In the genomic region with DNA sequence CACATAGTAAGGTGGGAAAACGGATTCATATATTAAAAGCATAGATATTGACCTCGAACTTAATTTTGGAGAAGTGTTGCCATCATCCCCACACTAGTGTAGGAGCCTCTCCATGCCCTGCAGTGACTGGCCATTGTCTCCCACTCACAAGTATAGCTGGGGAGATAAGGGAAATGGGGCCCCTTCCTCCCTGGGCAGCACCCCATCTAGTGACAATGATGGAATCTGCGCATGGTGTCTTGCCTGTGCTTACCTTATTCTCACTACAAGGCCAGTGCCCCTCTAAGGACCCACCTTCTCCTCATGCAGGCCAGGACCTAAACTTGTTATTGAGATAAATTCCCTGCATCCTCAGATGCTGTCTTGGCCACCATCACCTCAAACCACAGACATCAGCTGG, we compare ENCODE assay signal across 25 cellular contexts.
"Had no signal": no experiment of that assay in that cellular context is flagged by ENCODE, and none has a peak within 500 bp of the region (broad histone marks: within the 10 kb centered on the region; RNA-seq: fewer than 3 reads in every experiment).

No MANE protein-coding gene starts in this region.

- H3K27me3 Mint-ChIP-seq: stimulated activated naive B cell treated with anti-CD40 and anti-IgM and Interleukin-4, amounts not matched to agents 10 μg/mL and 1 μg/mL and 100 μg/mL, for 72 hours had no signal

- H3K9me3 Mint-ChIP-seq: activated naive CD8-positive, alpha-beta T cell treated with anti-CD3 and anti-CD28 coated beads for 36 hours; activated T-cell treated with anti-CD3 and anti-CD28 coated beads, Interleukin-2, amount 50 U/mL, for 72 hours had no signal

- H3K4me3 Mint-ChIP-seq: activated naive CD8-positive, alpha-beta T cell treated with anti-CD3 and anti-CD28 coated beads for 36 hours; activated T-cell treated with anti-CD3 and anti-CD28 coated beads, Interleukin-2, amount 50 U/mL, for 72 hours; nephron; stimulated activated naive B cell treated with anti-CD40 and anti-IgM and Interleukin-4, amounts not matched to agents 10 μg/mL and 1 μg/mL and 100 μg/mL, for 72 hours had no signal

- H3K36me3 ChIP-seq: adrenal gland, brain microvascular endothelial cell, gastrocnemius medialis, stomach, tibial artery, upper lobe of right lung had no signal

- H3K4me1 Mint-ChIP-seq: activated naive CD8-positive, alpha-beta T cell treated with anti-CD3 and anti-CD28 coated beads for 36 hours; nephron; stimulated activated naive B cell treated with anti-CD40 and anti-IgM and Interleukin-4, amounts not matched to agents 10 μg/mL and 1 μg/mL and 100 μg/mL, for 72 hours had no signal

- H3K36me3 Mint-ChIP-seq: activated naive CD8-positive, alpha-beta T cell treated with anti-CD3 and anti-CD28 coated beads for 36 hours had no signal

- ATAC-seq: activated T-cell treated with anti-CD3 and anti-CD28 coated beads, Interleukin-2, amount 50 U/mL, for 72 hours; gastrocnemius medialis; left ventricle myocardium superior; right cardiac atrium; stimulated activated naive B cell treated with anti-CD40 and anti-IgM and Interleukin-4, amounts not matched to agents 10 μg/mL and 1 μg/mL and 100 μg/mL, for 72 hours; upper lobe of right lung had no signal

- H3K9me3 ChIP-seq: adrenal gland, gastrocnemius medialis, tibial artery, upper lobe of right lung had no signal

- H3K4me1 ChIP-seq: adrenal gland, gastrocnemius medialis, stomach, tibial artery, upper lobe of right lung had no signal

- H3K79me2 ChIP-seq: hepatocyte had no signal

- H2AFZ ChIP-seq: hepatocyte had no signal

- H3K4me3 ChIP-seq: adrenal gland, coronary artery, dorsolateral prefrontal cortex, gastrocnemius medialis, hepatocyte, stomach, tibial artery, upper lobe of right lung had no signal

- DNase-seq: activated CD4-positive, alpha-beta T cell treated with anti-CD3 and anti-CD28 coated beads for 4 hours; activated CD4-positive, alpha-beta T cell treated with anti-CD3 and anti-CD28 coated beads, Interleukin-2, amount 50 U/mL, for 4 hours; activated naive CD4-positive, alpha-beta T cell treated with Interleukin-2 at 50 U/mL for 16 hours; activated naive CD8-positive, alpha-beta T cell treated with anti-CD3 and anti-CD28 coated beads for 36 hours; activated T-cell treated with anti-CD3 and anti-CD28 coated beads for 4 hours; activated T-cell treated with anti-CD3 and anti-CD28 coated beads, Interleukin-2, amount 50 U/mL, for 72 hours; adrenal gland; brain microvascular endothelial cell; dorsolateral prefrontal cortex; effector memory CD4-positive, alpha-beta T cell; erythroblast; gastrocnemius medialis; islet precursor cell; left ventricle myocardium superior; posterior cingulate gyrus; right cardiac atrium; stimulated activated CD4-positive, alpha-beta T cell treated with anti-CD3 and anti-CD28 coated beads, Interleukin-15, amount 100 ng/mL, for 24 hours; stimulated activated CD4-positive, alpha-beta T cell treated with anti-CD3 and anti-CD28 coated beads, Interleukin-2, amount 100 ng/mL, for 24 hours; stimulated activated naive B cell treated with anti-CD40 and anti-IgM and Interleukin-4, amounts not matched to agents 10 μg/mL and 1 μg/mL and 100 μg/mL, for 72 hours; stomach; tibial artery; upper lobe of right lung had no signal

- H3K27ac Mint-ChIP-seq: activated naive CD8-positive, alpha-beta T cell treated with anti-CD3 and anti-CD28 coated beads for 36 hours; activated T-cell treated with anti-CD3 and anti-CD28 coated beads, Interleukin-2, amount 50 U/mL, for 72 hours; nephron; stimulated activated naive B cell treated with anti-CD40 and anti-IgM and Interleukin-4, amounts not matched to agents 10 μg/mL and 1 μg/mL and 100 μg/mL, for 72 hours had no signal

- H3K27me3 ChIP-seq: adrenal gland, brain microvascular endothelial cell, dorsolateral prefrontal cortex, gastrocnemius medialis, hepatocyte, stomach, tibial artery, upper lobe of right lung had no signal

- H3K4me2 ChIP-seq: hepatocyte had no signal
